1 cellular context compared by ENCODE assay signal in the genomic region with DNA sequence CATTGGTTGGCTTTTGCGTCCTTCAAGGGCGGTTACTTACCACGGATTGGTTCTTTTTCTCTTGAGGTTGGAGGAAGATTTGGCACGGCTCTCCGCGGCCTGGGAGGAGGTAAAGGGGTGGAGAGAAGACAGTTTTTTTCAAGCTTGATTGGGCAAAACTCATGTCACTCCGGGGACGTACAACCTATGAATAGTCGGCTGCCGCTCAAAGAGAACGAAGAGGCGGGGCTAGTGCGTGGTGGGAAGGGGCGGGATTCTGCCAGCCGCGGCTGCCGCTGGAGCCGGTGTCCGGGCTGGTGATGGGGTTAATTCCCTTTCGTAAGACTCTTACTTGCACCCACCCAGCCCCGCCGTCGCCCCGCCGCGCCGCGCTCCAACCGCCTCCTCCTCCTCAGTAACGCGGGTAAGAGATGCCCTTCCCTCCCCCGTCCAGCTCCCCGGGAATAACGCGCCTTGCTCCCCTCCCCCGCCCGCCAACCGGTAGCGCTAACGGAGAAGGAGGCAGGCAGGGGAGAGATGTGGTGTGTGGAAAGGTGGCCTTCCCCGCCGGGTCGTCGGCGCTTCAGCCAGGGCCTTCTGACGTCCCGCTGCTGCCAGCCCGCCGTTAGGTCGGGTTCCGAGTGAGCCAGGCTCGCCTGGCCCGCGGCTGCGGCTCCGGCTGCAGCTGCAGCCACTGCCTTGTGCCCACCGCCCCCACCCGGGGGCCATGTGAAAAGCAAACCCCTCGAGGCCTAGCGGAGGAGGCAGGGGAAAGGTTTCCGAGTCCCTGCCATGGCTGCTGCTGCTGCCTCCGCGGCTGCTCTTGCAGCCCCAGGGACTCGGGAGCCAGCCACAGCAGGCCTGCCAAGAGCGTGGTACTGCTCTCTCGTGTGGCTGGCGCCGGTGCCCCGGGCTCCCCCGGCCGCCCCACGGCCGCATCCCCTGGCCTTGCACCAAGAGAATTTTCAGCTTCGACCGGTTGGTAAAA.
A peak's percentile ranks its signal among the peaks of the same experiment; 100 is the strongest.
TF ChIP-seq lines count a peak whose summit lies in the region.

A gene (plus strand): TSS at position 254 of the 967 bp plus-strand sequence. CDS start 73,362 bp downstream, outside the sequence.

TF ChIP-seq in HEK293, 187 proteins besides CTCF, POLR2A, EP300 and RAD21 (continued from another document and continues in another):
- TF ChIP-seq, protein P1, sequence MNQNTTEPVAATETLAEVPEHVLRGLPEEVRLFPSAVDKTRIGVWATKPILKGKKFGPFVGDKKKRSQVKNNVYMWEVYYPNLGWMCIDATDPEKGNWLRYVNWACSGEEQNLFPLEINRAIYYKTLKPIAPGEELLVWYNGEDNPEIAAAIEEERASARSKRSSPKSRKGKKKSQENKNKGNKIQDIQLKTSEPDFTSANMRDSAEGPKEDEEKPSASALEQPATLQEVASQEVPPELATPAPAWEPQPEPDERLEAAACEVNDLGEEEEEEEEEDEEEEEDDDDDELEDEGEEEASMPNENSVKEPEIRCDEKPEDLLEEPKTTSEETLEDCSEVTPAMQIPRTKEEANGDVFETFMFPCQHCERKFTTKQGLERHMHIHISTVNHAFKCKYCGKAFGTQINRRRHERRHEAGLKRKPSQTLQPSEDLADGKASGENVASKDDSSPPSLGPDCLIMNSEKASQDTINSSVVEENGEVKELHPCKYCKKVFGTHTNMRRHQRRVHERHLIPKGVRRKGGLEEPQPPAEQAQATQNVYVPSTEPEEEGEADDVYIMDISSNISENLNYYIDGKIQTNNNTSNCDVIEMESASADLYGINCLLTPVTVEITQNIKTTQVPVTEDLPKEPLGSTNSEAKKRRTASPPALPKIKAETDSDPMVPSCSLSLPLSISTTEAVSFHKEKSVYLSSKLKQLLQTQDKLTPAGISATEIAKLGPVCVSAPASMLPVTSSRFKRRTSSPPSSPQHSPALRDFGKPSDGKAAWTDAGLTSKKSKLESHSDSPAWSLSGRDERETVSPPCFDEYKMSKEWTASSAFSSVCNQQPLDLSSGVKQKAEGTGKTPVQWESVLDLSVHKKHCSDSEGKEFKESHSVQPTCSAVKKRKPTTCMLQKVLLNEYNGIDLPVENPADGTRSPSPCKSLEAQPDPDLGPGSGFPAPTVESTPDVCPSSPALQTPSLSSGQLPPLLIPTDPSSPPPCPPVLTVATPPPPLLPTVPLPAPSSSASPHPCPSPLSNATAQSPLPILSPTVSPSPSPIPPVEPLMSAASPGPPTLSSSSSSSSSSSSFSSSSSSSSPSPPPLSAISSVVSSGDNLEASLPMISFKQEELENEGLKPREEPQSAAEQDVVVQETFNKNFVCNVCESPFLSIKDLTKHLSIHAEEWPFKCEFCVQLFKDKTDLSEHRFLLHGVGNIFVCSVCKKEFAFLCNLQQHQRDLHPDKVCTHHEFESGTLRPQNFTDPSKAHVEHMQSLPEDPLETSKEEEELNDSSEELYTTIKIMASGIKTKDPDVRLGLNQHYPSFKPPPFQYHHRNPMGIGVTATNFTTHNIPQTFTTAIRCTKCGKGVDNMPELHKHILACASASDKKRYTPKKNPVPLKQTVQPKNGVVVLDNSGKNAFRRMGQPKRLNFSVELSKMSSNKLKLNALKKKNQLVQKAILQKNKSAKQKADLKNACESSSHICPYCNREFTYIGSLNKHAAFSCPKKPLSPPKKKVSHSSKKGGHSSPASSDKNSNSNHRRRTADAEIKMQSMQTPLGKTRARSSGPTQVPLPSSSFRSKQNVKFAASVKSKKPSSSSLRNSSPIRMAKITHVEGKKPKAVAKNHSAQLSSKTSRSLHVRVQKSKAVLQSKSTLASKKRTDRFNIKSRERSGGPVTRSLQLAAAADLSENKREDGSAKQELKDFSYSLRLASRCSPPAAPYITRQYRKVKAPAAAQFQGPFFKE (tag by site-specific recombination; IDR thresholded peaks at IDR 0.05; ENCODE audit: borderline replicate concordance) = no peak
- TF ChIP-seq, protein P2, sequence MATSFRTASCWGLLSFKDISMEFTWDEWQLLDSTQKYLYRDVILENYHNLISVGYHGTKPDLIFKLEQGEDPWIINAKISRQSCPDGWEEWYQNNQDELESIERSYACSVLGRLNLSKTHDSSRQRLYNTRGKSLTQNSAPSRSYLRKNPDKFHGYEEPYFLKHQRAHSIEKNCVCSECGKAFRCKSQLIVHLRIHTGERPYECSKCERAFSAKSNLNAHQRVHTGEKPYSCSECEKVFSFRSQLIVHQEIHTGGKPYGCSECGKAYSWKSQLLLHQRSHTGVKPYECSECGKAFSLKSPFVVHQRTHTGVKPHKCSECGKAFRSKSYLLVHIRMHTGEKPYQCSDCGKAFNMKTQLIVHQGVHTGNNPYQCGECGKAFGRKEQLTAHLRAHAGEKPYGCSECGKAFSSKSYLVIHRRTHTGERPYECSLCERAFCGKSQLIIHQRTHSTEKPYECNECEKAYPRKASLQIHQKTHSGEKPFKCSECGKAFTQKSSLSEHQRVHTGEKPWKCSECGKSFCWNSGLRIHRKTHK (tag by site-specific recombination; IDR thresholded peaks at IDR 0.05) = no peak
- TF ChIP-seq ZNF133 (tag by site-specific recombination; IDR thresholded peaks at IDR 0.05) (no peak; the same call in 1 of the 2 replicates), ZNF214 (tag by site-specific recombination; IDR thresholded peaks at IDR 0.05; ENCODE audit: borderline replicate concordance) (no peak), ZNF76 (tag by site-specific recombination; IDR thresholded peaks at IDR 0.05; ENCODE audit: borderline replicate concordance, low read depth) (no peak), ZNF664 (tag by site-specific recombination; IDR thresholded peaks at IDR 0.05) (no peak), ZNF146 (tag by site-specific recombination; IDR thresholded peaks at IDR 0.05) (no peak), ZNF596 (tag by site-specific recombination; IDR thresholded peaks at IDR 0.05) (no peak), WT1 (tag by site-specific recombination; IDR thresholded peaks at IDR 0.05) (0 out of 2 replicates have a peak, but pooled peaks have one; percentile 28), ZNF112 (tag by site-specific recombination; IDR thresholded peaks at IDR 0.05) (no peak), ZNF624 (tag by site-specific recombination; IDR thresholded peaks at IDR 0.05) (no peak), ZSCAN30 (tag by site-specific recombination; IDR thresholded peaks at IDR 0.05) (0 out of 2 replicates have a peak, but pooled peaks have one; percentile 20), ZNF24 (tag by site-specific recombination; IDR thresholded peaks at IDR 0.05) (no peak), ZNF843 (tag by site-specific recombination; IDR thresholded peaks at IDR 0.05) (no peak), ZNF121 (tag by site-specific recombination; IDR thresholded peaks at IDR 0.05) (no peak), ZNF707 (tag by site-specific recombination; IDR thresholded peaks at IDR 0.05) (no peak), ZNF792 (tag by site-specific recombination; IDR thresholded peaks at IDR 0.05) (0 out of 2 replicates have a peak, but pooled peaks have one; percentile 26), ZNF654 (tag by site-specific recombination; IDR thresholded peaks at IDR 0.05; ENCODE audit: low read depth) (no peak), ZNF2 (tag by site-specific recombination; IDR thresholded peaks at IDR 0.05) (0 out of 2 replicates have a peak, but pooled peaks have one; percentile 48), ZNF157 (tag by site-specific recombination; IDR thresholded peaks at IDR 0.05) (no peak), ZNF837 (tag by site-specific recombination; IDR thresholded peaks at IDR 0.05) (no peak), ZNF433 (tag by site-specific recombination; IDR thresholded peaks at IDR 0.05; ENCODE audit: low read depth) (no peak), ZNF341 (tag by site-specific recombination; IDR thresholded peaks at IDR 0.05; ENCODE audit: low read depth) (peak; percentile 64), ZNF16 (tag by site-specific recombination; IDR thresholded peaks at IDR 0.05; ENCODE audit: low read depth) (no peak), ZNF366 (tag by site-specific recombination; conservative IDR thresholded peaks at IDR 0.05) (no peak), ZNF223 (tag by site-specific recombination; IDR thresholded peaks at IDR 0.05) (no peak), ZNF426 (tag by site-specific recombination; IDR thresholded peaks at IDR 0.05) (no peak), ZNF23 (tag by site-specific recombination; IDR thresholded peaks at IDR 0.05; ENCODE audit: borderline replicate concordance) (no peak), MZF1 (tag by site-specific recombination; IDR thresholded peaks at IDR 0.05; ENCODE audit: borderline replicate concordance) (no peak), ZNF138 (tag by site-specific recombination; IDR thresholded peaks at IDR 0.05; ENCODE audit: borderline replicate concordance) (no peak), ZNF555 (tag by site-specific recombination; conservative IDR thresholded peaks at IDR 0.05) (no peak), ZBTB20 (tag by site-specific recombination; IDR thresholded peaks at IDR 0.05) (no peak; the same call in 1 of the 2 replicates), KLF1 (tag by site-specific recombination; IDR thresholded peaks at IDR 0.05) (no peak), RBAK (tag by site-specific recombination; IDR thresholded peaks at IDR 0.05) (no peak), ZNF416 (tag by site-specific recombination; IDR thresholded peaks at IDR 0.05) (no peak), GLIS2 (tag by site-specific recombination; IDR thresholded peaks at IDR 0.05) (no peak), ZNF175 (tag by site-specific recombination; IDR thresholded peaks at IDR 0.05) (no peak), ZNF335 (tag by site-specific recombination; conservative IDR thresholded peaks at IDR 0.05) (peak; percentile 38), SCRT2 (tag by site-specific recombination; IDR thresholded peaks at IDR 0.05) (no peak), EGR2 (tag by site-specific recombination; IDR thresholded peaks at IDR 0.05; ENCODE audit: low read depth) (peak; percentile 58; the same call in 1 of the 2 replicates), ZNF10 (tag by site-specific recombination; IDR thresholded peaks at IDR 0.05) (no peak), ZNF174 (tag by site-specific recombination; IDR thresholded peaks at IDR 0.05) (no peak), ZNF140 (tag by site-specific recombination; IDR thresholded peaks at IDR 0.05) (no peak), ZNF660 (tag by site-specific recombination; IDR thresholded peaks at IDR 0.05) (no peak)
- TF ChIP-seq, protein P3, sequence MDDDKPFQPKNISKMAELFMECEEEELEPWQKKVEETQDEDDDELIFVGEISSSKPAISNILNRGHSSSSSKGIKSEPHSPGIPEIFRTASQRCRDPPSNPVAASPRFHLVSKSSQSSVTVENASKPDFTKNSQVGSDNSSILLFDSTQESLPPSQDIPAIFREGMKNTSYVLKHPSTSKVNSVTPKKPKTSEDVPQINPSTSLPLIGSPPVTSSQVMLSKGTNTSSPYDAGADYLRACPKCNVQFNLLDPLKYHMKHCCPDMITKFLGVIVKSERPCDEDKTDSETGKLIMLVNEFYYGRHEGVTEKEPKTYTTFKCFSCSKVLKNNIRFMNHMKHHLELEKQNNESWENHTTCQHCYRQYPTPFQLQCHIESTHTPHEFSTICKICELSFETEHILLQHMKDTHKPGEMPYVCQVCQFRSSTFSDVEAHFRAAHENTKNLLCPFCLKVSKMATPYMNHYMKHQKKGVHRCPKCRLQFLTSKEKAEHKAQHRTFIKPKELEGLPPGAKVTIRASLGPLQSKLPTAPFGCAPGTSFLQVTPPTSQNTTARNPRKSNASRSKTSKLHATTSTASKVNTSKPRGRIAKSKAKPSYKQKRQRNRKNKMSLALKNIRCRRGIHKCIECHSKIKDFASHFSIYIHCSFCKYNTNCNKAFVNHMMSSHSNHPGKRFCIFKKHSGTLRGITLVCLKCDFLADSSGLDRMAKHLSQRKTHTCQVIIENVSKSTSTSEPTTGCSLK (tag by site-specific recombination; IDR thresholded peaks at IDR 0.05) = no peak
- TF ChIP-seq, protein P4, sequence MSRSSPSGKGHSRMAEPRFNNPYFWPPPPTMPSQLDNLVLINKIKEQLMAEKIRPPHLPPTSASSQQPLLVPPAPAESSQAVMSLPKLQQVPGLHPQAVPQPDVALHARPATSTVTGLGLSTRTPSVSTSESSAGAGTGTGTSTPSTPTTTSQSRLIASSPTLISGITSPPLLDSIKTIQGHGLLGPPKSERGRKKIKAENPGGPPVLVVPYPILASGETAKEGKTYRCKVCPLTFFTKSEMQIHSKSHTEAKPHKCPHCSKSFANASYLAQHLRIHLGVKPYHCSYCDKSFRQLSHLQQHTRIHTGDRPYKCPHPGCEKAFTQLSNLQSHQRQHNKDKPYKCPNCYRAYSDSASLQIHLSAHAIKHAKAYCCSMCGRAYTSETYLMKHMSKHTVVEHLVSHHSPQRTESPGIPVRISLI (tag by site-specific recombination; IDR thresholded peaks at IDR 0.05) = no peak
- TF ChIP-seq, protein P5, sequence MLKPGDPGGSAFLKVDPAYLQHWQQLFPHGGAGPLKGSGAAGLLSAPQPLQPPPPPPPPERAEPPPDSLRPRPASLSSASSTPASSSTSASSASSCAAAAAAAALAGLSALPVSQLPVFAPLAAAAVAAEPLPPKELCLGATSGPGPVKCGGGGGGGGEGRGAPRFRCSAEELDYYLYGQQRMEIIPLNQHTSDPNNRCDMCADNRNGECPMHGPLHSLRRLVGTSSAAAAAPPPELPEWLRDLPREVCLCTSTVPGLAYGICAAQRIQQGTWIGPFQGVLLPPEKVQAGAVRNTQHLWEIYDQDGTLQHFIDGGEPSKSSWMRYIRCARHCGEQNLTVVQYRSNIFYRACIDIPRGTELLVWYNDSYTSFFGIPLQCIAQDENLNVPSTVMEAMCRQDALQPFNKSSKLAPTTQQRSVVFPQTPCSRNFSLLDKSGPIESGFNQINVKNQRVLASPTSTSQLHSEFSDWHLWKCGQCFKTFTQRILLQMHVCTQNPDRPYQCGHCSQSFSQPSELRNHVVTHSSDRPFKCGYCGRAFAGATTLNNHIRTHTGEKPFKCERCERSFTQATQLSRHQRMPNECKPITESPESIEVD (tag by site-specific recombination; IDR thresholded peaks at IDR 0.05) = no peak
